Comparison of ENCODE assay signal across 1 cellular context in the genomic region with DNA sequence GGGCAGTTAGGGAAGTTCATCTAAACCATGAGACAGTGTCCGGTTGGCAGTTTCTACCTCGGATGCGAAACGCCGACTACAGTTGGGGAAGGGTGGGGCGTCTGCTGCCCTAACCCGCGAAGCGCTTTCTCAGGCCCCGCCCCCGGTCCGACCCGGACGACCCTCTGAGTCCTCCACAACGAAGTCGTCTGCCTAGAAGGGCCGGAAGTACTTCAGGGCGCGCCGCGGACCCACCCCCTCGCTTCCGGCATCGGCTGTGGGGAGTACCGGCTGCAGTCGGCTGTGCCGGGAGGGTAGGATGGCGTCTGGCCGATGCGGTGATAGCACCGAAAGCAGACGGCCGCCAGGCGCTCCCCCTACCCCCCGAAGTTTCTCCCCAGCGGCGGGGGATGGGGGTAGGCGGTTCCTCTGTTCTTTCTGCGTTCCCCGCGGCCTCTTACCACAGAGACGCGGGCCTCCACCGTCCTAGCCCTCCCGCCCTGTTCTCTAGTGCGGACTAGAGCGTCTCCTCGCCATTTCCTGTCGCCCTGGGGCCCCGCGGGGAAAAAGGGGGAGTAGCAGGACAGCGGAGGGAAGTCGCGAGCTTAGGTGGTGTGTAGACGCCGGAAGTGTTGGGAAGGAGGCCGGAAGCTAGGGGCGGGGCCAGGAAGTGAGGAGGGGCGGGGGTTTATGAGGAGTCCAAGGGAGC.
A peak's percentile ranks its signal among the peaks of the same experiment; 100 is the strongest.
TF ChIP-seq lines count a peak whose summit lies in the region.

A gene (plus strand): TSS at position 241 of the 688 bp plus-strand sequence. CDS start 719 bp downstream, outside the sequence.

TF ChIP-seq in K562, 482 proteins besides CTCF, POLR2A, EP300 and RAD21 (continued from another document and continues in another):
- TF ChIP-seq, protein P1, sequence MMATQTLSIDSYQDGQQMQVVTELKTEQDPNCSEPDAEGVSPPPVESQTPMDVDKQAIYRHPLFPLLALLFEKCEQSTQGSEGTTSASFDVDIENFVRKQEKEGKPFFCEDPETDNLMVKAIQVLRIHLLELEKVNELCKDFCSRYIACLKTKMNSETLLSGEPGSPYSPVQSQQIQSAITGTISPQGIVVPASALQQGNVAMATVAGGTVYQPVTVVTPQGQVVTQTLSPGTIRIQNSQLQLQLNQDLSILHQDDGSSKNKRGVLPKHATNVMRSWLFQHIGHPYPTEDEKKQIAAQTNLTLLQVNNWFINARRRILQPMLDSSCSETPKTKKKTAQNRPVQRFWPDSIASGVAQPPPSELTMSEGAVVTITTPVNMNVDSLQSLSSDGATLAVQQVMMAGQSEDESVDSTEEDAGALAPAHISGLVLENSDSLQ (IDR thresholded peaks at IDR 0.05): peak; percentile 30; the same call in 1 of the 2 replicates
- TF ChIP-seq ZNF263 (CRISPR knock-in tag; IDR thresholded peaks at IDR 0.05; ENCODE audit: borderline replicate concordance) (no peak; the same call in 1 of the 2 replicates), BACH1 (tag; IDR thresholded peaks at IDR 0.05) (no peak), TBL1XR1 (IDR thresholded peaks at IDR 0.05; ENCODE audit: low read length in 2 of 2) (peak in 1 of 2 experiments; percentile 23; a peak in 2 of 4 replicates), ZNF431 (CRISPR knock-in tag; IDR thresholded peaks at IDR 0.05) (peak; percentile 82), KLF10 (CRISPR knock-in tag; IDR thresholded peaks at IDR 0.05) (no peak), SOX6 (IDR thresholded peaks at IDR 0.05) (peak; percentile 43; the same call in 1 of the 2 replicates), SIN3B (IDR thresholded peaks at IDR 0.05; ENCODE audit: low read depth) (peak; percentile 85), KLF13 (tag; IDR thresholded peaks at IDR 0.05; ENCODE audit: borderline replicate concordance, low read depth) (peak; percentile 82), MTA1 (IDR thresholded peaks at IDR 0.05; ENCODE audit: borderline replicate concordance) (peak; percentile 12; the same call in 1 of the 2 replicates), GATAD2A (IDR thresholded peaks at IDR 0.05) (no peak), FIP1L1 (IDR thresholded peaks at IDR 0.05; ENCODE audit: low read depth, low read length, poor library complexity, severe bottlenecking) (peak; percentile 49), RBM17 (IDR thresholded peaks at IDR 0.05; ENCODE audit: borderline replicate concordance, low read depth, low read length) (no peak), RNF2 (IDR thresholded peaks at IDR 0.05) (peak; percentile 57; the same call in 1 of the 2 replicates), ZNF41 (CRISPR knock-in tag; conservative IDR thresholded peaks at IDR 0.05) (0 out of 2 replicates have a peak, but pooled peaks have one; percentile 32), MAFF (IDR thresholded peaks at IDR 0.05; ENCODE audit: low read length) (no peak), FOXM1 (IDR thresholded peaks at IDR 0.05; ENCODE audit: low read depth) (no peak), FOXM1 (CRISPR knock-in tag; IDR thresholded peaks at IDR 0.05; ENCODE audit: low read depth) (no peak), RBM25 (IDR thresholded peaks at IDR 0.05; ENCODE audit: low read depth, low read length, severe bottlenecking) (no peak), NRF1 (conservative IDR thresholded peaks at IDR 0.05 in 1 of 2, IDR thresholded peaks at IDR 0.05 in 1 of 2) (peak in 1 of 2 experiments; percentile 37; a peak in 2 of 4 replicates), GABPB2 (CRISPR knock-in tag; conservative IDR thresholded peaks at IDR 0.05) (no peak), ZFPM2 (CRISPR knock-in tag; IDR thresholded peaks at IDR 0.05) (no peak), ZNF76 (CRISPR knock-in tag; IDR thresholded peaks at IDR 0.05; ENCODE audit: borderline replicate concordance) (peak; percentile 71; the same call in 1 of the 2 replicates), NR2C1 (IDR thresholded peaks at IDR 0.05) (peak; percentile 94), NR2C1 (tag; IDR thresholded peaks at IDR 0.05) (peak; percentile 96), ZNF696 (CRISPR knock-in tag; conservative IDR thresholded peaks at IDR 0.05) (no peak), LARP7 (IDR thresholded peaks at IDR 0.05) (no peak)
- TF ChIP-seq, protein P2, sequence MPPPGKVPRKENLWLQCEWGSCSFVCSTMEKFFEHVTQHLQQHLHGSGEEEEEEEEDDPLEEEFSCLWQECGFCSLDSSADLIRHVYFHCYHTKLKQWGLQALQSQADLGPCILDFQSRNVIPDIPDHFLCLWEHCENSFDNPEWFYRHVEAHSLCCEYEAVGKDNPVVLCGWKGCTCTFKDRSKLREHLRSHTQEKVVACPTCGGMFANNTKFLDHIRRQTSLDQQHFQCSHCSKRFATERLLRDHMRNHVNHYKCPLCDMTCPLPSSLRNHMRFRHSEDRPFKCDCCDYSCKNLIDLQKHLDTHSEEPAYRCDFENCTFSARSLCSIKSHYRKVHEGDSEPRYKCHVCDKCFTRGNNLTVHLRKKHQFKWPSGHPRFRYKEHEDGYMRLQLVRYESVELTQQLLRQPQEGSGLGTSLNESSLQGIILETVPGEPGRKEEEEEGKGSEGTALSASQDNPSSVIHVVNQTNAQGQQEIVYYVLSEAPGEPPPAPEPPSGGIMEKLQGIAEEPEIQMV (tag; conservative IDR thresholded peaks at IDR 0.05; ENCODE audit: low read depth): no peak
- TF ChIP-seq, protein P3, sequence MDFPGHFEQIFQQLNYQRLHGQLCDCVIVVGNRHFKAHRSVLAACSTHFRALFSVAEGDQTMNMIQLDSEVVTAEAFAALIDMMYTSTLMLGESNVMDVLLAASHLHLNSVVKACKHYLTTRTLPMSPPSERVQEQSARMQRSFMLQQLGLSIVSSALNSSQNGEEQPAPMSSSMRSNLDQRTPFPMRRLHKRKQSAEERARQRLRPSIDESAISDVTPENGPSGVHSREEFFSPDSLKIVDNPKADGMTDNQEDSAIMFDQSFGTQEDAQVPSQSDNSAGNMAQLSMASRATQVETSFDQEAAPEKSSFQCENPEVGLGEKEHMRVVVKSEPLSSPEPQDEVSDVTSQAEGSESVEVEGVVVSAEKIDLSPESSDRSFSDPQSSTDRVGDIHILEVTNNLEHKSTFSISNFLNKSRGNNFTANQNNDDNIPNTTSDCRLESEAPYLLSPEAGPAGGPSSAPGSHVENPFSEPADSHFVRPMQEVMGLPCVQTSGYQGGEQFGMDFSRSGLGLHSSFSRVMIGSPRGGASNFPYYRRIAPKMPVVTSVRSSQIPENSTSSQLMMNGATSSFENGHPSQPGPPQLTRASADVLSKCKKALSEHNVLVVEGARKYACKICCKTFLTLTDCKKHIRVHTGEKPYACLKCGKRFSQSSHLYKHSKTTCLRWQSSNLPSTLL (IDR thresholded peaks at IDR 0.05): no peak
- TF ChIP-seq, protein P4, sequence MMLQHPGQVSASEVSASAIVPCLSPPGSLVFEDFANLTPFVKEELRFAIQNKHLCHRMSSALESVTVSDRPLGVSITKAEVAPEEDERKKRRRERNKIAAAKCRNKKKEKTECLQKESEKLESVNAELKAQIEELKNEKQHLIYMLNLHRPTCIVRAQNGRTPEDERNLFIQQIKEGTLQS (IDR thresholded peaks at IDR 0.05): no peak
- TF ChIP-seq, protein P4 (CRISPR knock-in tag; conservative IDR thresholded peaks at IDR 0.05): no peak
- TF ChIP-seq, protein P5, sequence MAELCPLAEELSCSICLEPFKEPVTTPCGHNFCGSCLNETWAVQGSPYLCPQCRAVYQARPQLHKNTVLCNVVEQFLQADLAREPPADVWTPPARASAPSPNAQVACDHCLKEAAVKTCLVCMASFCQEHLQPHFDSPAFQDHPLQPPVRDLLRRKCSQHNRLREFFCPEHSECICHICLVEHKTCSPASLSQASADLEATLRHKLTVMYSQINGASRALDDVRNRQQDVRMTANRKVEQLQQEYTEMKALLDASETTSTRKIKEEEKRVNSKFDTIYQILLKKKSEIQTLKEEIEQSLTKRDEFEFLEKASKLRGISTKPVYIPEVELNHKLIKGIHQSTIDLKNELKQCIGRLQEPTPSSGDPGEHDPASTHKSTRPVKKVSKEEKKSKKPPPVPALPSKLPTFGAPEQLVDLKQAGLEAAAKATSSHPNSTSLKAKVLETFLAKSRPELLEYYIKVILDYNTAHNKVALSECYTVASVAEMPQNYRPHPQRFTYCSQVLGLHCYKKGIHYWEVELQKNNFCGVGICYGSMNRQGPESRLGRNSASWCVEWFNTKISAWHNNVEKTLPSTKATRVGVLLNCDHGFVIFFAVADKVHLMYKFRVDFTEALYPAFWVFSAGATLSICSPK (IDR thresholded peaks at IDR 0.05; ENCODE audit: borderline replicate concordance): no peak
- TF ChIP-seq, protein P6, sequence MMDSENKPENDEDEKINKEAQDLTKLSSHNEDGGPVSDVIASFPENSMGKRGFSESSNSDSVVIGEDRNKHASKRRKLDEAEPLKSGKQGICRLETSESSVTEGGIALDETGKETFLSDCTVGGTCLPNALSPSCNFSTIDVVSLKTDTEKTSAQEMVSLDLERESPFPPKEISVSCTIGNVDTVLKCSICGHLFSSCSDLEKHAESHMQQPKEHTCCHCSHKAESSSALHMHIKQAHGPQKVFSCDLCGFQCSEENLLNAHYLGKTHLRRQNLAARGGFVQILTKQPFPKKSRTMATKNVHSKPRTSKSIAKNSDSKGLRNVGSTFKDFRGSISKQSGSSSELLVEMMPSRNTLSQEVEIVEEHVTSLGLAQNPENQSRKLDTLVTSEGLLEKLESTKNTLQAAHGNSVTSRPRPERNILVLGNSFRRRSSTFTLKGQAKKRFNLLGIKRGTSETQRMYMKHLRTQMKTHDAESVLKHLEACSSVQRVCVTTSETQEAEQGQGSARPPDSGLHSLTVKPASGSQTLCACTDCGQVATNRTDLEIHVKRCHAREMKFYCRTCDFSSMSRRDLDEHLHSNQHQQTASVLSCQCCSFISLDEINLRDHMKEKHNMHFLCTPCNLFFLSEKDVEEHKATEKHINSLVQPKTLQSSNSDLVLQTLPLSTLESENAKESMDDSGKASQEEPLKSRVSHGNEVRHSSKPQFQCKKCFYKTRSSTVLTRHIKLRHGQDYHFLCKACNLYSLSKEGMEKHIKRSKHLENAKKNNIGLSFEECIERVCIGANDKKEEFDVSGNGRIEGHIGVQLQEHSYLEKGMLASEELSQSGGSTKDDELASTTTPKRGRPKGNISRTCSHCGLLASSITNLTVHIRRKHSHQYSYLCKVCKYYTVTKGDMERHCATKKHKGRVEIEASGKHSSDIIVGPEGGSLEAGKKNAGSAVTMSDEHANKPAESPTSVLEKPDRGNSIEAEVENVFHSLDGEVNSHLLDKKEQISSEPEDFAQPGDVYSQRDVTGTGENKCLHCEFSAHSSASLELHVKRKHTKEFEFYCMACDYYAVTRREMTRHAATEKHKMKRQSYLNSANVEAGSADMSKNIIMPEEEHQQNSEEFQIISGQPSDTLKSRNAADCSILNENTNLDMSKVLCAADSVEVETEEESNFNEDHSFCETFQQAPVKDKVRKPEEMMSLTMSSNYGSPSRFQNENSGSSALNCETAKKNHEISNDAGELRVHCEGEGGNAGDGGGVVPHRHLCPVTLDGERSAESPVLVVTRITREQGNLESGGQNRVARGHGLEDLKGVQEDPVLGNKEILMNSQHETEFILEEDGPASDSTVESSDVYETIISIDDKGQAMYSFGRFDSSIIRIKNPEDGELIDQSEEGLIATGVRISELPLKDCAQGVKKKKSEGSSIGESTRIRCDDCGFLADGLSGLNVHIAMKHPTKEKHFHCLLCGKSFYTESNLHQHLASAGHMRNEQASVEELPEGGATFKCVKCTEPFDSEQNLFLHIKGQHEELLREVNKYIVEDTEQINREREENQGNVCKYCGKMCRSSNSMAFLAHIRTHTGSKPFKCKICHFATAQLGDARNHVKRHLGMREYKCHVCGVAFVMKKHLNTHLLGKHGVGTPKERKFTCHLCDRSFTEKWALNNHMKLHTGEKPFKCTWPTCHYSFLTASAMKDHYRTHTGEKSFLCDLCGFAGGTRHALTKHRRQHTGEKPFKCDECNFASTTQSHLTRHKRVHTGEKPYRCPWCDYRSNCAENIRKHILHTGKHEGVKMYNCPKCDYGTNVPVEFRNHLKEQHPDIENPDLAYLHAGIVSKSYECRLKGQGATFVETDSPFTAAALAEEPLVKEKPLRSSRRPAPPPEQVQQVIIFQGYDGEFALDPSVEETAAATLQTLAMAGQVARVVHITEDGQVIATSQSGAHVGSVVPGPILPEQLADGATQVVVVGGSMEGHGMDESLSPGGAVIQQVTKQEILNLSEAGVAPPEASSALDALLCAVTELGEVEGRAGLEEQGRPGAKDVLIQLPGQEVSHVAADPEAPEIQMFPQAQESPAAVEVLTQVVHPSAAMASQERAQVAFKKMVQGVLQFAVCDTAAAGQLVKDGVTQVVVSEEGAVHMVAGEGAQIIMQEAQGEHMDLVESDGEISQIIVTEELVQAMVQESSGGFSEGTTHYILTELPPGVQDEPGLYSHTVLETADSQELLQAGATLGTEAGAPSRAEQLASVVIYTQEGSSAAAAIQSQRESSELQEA (IDR thresholded peaks at IDR 0.05; ENCODE audit: low read depth): no peak
- TF ChIP-seq, protein P7, sequence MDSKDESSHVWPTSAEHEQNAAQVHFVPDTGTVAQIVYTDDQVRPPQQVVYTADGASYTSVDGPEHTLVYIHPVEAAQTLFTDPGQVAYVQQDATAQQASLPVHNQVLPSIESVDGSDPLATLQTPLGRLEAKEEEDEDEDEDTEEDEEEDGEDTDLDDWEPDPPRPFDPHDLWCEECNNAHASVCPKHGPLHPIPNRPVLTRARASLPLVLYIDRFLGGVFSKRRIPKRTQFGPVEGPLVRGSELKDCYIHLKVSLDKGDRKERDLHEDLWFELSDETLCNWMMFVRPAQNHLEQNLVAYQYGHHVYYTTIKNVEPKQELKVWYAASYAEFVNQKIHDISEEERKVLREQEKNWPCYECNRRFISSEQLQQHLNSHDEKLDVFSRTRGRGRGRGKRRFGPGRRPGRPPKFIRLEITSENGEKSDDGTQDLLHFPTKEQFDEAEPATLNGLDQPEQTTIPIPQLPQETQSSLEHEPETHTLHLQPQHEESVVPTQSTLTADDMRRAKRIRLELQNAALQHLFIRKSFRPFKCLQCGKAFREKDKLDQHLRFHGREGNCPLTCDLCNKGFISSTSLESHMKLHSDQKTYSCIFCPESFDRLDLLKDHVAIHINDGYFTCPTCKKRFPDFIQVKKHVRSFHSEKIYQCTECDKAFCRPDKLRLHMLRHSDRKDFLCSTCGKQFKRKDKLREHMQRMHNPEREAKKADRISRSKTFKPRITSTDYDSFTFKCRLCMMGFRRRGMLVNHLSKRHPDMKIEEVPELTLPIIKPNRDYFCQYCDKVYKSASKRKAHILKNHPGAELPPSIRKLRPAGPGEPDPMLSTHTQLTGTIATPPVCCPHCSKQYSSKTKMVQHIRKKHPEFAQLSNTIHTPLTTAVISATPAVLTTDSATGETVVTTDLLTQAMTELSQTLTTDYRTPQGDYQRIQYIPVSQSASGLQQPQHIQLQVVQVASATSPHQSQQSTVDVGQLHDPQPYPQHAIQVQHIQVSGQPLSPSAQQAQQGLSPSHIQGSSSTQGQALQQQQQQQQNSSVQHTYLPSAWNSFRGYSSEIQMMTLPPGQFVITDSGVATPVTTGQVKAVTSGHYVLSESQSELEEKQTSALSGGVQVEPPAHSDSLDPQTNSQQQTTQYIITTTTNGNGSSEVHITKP (IDR thresholded peaks at IDR 0.05; ENCODE audit: partially characterized antibody): peak; percentile 58
- TF ChIP-seq, protein P8, sequence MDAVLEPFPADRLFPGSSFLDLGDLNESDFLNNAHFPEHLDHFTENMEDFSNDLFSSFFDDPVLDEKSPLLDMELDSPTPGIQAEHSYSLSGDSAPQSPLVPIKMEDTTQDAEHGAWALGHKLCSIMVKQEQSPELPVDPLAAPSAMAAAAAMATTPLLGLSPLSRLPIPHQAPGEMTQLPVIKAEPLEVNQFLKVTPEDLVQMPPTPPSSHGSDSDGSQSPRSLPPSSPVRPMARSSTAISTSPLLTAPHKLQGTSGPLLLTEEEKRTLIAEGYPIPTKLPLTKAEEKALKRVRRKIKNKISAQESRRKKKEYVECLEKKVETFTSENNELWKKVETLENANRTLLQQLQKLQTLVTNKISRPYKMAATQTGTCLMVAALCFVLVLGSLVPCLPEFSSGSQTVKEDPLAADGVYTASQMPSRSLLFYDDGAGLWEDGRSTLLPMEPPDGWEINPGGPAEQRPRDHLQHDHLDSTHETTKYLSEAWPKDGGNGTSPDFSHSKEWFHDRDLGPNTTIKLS (IDR thresholded peaks at IDR 0.05; ENCODE audit: borderline replicate concordance, low read depth): peak; percentile 98
